Comparison of ENCODE assay signal across 21 cellular contexts in genomic region chr1:82829527-82829926, GRCh38.
DNase-seq lines count a peak whose midpoint lies in the region; ATAC-seq and TF ChIP-seq lines count a peak whose summit lies in the region.
"Had no signal": no experiment of that assay in that cellular context is flagged by ENCODE, and none has a peak within 500 bp of the region (broad histone marks: within the 10 kb centered on the region; RNA-seq: fewer than 3 reads in every experiment).

No MANE protein-coding gene starts in this region.

- ATAC-seq in SK-N-SH treated with all-trans-retinoic acid at 6 μM for 48 hours, result no peak
- ATAC-seq: A549; CD8-positive, alpha-beta T cell; GM12878 had no signal

- DNase-seq in NCI-H82 (lab: John Stamatoyannopoulos, UW) (peak; percentile 62), SK-N-DZ (ENCODE audit: low spot score) (peak; percentile 13), left kidney (ENCODE audit: low read depth, low spot score) (peak; percentile 9), D341Med (ENCODE audit: low spot score) (no peak), NCI-H510A (lab: John Stamatoyannopoulos, UW) (no peak), amniotic stem cell (lab: John Stamatoyannopoulos, UW) (no peak)
- DNase-seq: AML-193; Caco-2; Calu3; CD4-positive, alpha-beta T cell; CD8-positive, alpha-beta T cell; DMS 273 treated with DMSO at 0.1 percent for 48 hours; DMS153; DMS53; DMS79; DND-41; EL; GDM1 had no signal

TF ChIP-seq in SK-N-SH treated with all-trans-retinoic acid at 6 μM for 48 hours, 23 proteins besides CTCF, POLR2A, EP300 and RAD21:
- peak; percentile 61 for TF ChIP-seq TCF4 (CRISPR knock-in tag; IDR thresholded peaks at IDR 0.05; ENCODE audit: borderline replicate concordance)
- TF ChIP-seq ISL1 (CRISPR knock-in tag; IDR thresholded peaks at IDR 0.05), result peak; percentile 59
- TF ChIP-seq, protein P1, sequence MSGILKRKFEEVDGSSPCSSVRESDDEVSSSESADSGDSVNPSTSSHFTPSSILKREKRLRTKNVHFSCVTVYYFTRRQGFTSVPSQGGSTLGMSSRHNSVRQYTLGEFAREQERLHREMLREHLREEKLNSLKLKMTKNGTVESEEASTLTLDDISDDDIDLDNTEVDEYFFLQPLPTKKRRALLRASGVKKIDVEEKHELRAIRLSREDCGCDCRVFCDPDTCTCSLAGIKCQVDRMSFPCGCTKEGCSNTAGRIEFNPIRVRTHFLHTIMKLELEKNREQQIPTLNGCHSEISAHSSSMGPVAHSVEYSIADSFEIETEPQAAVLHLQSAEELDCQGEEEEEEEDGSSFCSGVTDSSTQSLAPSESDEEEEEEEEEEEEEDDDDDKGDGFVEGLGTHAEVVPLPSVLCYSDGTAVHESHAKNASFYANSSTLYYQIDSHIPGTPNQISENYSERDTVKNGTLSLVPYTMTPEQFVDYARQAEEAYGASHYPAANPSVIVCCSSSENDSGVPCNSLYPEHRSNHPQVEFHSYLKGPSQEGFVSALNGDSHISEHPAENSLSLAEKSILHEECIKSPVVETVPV (CRISPR knock-in tag; IDR thresholded peaks at IDR 0.05), result 0 out of 2 replicates have a peak, but pooled peaks have one; percentile 40
- TF ChIP-seq, protein P2, sequence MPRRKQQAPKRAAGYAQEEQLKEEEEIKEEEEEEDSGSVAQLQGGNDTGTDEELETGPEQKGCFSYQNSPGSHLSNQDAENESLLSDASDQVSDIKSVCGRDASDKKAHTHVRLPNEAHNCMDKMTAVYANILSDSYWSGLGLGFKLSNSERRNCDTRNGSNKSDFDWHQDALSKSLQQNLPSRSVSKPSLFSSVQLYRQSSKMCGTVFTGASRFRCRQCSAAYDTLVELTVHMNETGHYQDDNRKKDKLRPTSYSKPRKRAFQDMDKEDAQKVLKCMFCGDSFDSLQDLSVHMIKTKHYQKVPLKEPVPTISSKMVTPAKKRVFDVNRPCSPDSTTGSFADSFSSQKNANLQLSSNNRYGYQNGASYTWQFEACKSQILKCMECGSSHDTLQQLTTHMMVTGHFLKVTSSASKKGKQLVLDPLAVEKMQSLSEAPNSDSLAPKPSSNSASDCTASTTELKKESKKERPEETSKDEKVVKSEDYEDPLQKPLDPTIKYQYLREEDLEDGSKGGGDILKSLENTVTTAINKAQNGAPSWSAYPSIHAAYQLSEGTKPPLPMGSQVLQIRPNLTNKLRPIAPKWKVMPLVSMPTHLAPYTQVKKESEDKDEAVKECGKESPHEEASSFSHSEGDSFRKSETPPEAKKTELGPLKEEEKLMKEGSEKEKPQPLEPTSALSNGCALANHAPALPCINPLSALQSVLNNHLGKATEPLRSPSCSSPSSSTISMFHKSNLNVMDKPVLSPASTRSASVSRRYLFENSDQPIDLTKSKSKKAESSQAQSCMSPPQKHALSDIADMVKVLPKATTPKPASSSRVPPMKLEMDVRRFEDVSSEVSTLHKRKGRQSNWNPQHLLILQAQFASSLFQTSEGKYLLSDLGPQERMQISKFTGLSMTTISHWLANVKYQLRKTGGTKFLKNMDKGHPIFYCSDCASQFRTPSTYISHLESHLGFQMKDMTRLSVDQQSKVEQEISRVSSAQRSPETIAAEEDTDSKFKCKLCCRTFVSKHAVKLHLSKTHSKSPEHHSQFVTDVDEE (CRISPR knock-in tag; IDR thresholded peaks at IDR 0.05), result peak; percentile 72; the same call in 1 of the 2 replicates
- TF ChIP-seq PPARA (CRISPR knock-in tag; IDR thresholded peaks at IDR 0.05; ENCODE audit: borderline replicate concordance), result no peak
- no peak for TF ChIP-seq ZFP30 (CRISPR knock-in tag; IDR thresholded peaks at IDR 0.05)

Comparison
In these comparisons a context has a peak if more than half of its experiments do, and no peak if none do; other contexts are left out.
1. DNase-seq: peak in NCI-H82 (single experiment), SK-N-DZ (single experiment) and left kidney (single experiment); none in D341Med (single experiment), NCI-H510A (single experiment) and amniotic stem cell (single experiment).